13 cellular contexts compared by ENCODE assay signal in the genomic region with DNA sequence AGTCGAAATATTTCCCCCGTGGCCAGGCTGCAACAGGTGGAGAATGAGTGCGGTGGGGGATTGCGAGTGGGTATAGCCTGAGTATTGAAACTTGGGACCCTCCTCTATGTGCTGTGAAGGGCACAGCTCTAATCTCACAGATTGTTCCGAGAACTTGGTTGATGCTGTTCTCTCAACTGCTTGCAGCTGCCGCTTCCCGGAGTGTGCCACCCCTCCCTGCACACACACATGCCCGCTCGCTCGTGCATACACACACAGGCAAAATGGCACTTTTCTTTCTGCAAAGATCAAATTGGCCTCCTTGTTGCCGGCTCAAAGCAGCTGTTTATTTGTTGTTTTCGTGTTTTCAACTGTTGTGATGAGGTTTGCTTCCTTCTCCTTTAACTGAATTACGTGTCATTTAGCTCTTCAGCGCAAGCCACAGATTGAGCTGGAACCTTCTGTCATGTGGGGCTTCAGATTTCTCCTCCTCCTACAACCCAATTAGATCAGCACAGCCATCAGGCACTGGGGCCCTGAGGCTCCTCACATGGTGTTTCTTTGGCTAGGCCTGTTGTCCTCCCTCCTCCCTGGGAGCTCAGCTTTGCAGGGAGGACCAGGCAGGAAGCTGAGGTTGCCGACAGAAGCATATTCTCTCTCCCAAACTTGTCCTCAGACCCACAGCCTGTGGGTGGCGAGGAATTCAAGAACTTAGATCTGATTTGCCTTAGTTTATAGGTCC.
"Had no signal": no experiment of that assay in that cellular context is flagged by ENCODE, and none has a peak within 500 bp of the region (broad histone marks: within the 10 kb centered on the region; RNA-seq: fewer than 3 reads in every experiment).

No MANE protein-coding gene starts in this region.

- ATAC-seq: esophagus mucosa; left ventricle myocardium superior; stimulated activated naive CD8-positive, alpha-beta T cell treated with anti-CD3 and anti-CD28 coated beads, Interleukin-15, amount 100 ng/mL, for 72 hours; T-helper 17 cell had no signal

- DNase-seq: activated CD4-positive, alpha-beta T cell treated with anti-CD3 and anti-CD28 coated beads, Interleukin-2, amount 10 ng/mL, durations not matched to agents 7 days and 5 days; activated CD4-positive, CD25-positive, alpha-beta regulatory T cell; activated naive CD4-positive, alpha-beta T cell treated with anti-CD3 and anti-CD28 coated beads, Interleukin-2, amount 10 ng/mL, durations not matched to agents 7 days and 5 days; islet precursor cell; left ventricle myocardium superior; mesendoderm; nephron progenitor cell; stimulated activated CD4-positive, alpha-beta T cell treated with anti-CD3 and anti-CD28 coated beads, Interleukin-4, amount 100 ng/mL, for 24 hours; stimulated activated naive CD8-positive, alpha-beta T cell treated with anti-CD3 and anti-CD28 coated beads, Interleukin-15, amount 100 ng/mL, for 72 hours; T-helper 17 cell; thyroid gland had no signal

- H3K4me1 ChIP-seq: vagina had no signal

- H3K9me3 ChIP-seq: thyroid gland, vagina had no signal

- H3K4me3 ChIP-seq: thyroid gland, vagina had no signal

- H3K36me3 ChIP-seq: thyroid gland, vagina had no signal

- H3K27ac ChIP-seq: thyroid gland, vagina had no signal

- H3K27me3 ChIP-seq: thyroid gland, vagina had no signal
